ENCODE assay signal across 18 cellular contexts in genomic region chr15:66951531-66951930, GRCh38.
A peak's percentile ranks its signal among the peaks of the same experiment; 100 is the strongest.
DNase-seq lines count a peak whose midpoint lies in the region; ATAC-seq, FAIRE-seq and TF ChIP-seq lines count a peak whose summit lies in the region.
"Had no signal": no experiment of that assay in that cellular context is flagged by ENCODE, and none has a peak within 500 bp of the region (broad histone marks: within the 10 kb centered on the region; RNA-seq: fewer than 3 reads in every experiment).

No MANE protein-coding gene starts in this region.

- H3K4me3 ChIP-seq in BLaER1 treated with 17β-estradiol and CSF1 and Interleukin-3, amounts not matched to agents 10 nM and 100 nM, result no peak overlapping the region
- H3K4me3 ChIP-seq in DOHH2 (ENCODE audit: low read length), result peak overlapping the region; percentile 28
- H3K4me3 ChIP-seq in SK-N-MC, result no peak overlapping the region
- H3K4me3 ChIP-seq in PC-3 (ENCODE audit: low read length), result no peak overlapping the region
- H3K4me3 ChIP-seq: BLaER1, GM12878, GM23248, K562 had no signal

- no peaks in the 10 kb centered on the region for H3K36me3 ChIP-seq in BLaER1 treated with 17β-estradiol and CSF1 and Interleukin-3, amounts not matched to agents 10 nM and 100 nM
- no peaks in the 10 kb centered on the region for H3K36me3 ChIP-seq in DOHH2 (ENCODE audit: control insufficient read depth, low read length)
- no peaks in the 10 kb centered on the region for H3K36me3 ChIP-seq in SK-N-MC (ENCODE audit: insufficient read depth, low read length)
- H3K36me3 ChIP-seq in PC-3 (ENCODE audit: low read depth, low read length), result no peaks in the 10 kb centered on the region
- H3K36me3 ChIP-seq: BLaER1 had no signal

- DNase-seq in SK-N-MC (ENCODE audit: low read depth, low spot score), result no peak
- DNase-seq in renal cortical epithelial cell (ENCODE audit: low read depth), result peak; percentile 76
- no peak for DNase-seq in PC-3
- no peak for DNase-seq in frontal cortex (ENCODE audit: low spot score in 2 of 2)
- no peak for DNase-seq in NCI-H2227 (lab: John Stamatoyannopoulos, UW; ENCODE audit: unreplicated experiment)
- DNase-seq: 8988T; AML-193; CD4-positive, CD25-positive, alpha-beta regulatory T cell; DMS153; GM23248 had no signal

- H3K9ac ChIP-seq in BLaER1 treated with 17β-estradiol and CSF1 and Interleukin-3, amounts not matched to agents 10 nM and 100 nM, result no peak overlapping the region
- H3K9ac ChIP-seq in SK-N-MC (ENCODE audit: insufficient read length), result no peak overlapping the region
- H3K9ac ChIP-seq in PC-3 (ENCODE audit: low read length), result no peak overlapping the region
- H3K9ac ChIP-seq: BLaER1, GM23248 had no signal

- no TSS peak for BruUV-seq in PC-3 (replicated peaks; lab: Mats Ljungman, UMichigan)

- peak overlapping the region in 2 of 11 experiments; percentile 25 to 33; a peak in 1 of 22 replicates for H3K27ac ChIP-seq in BLaER1 treated with 17β-estradiol and CSF1 and Interleukin-3, amounts not matched to agents 10 nM and 100 nM
- H3K27ac ChIP-seq in DOHH2 (ENCODE audit: low read depth, low read length), result no peak overlapping the region
- peak overlapping the region; percentile 22; the same call in 1 of the 2 replicates for H3K27ac ChIP-seq in SK-N-MC
- H3K27ac ChIP-seq in PC-3 (ENCODE audit: low read length), result no peak overlapping the region
- H3K27ac ChIP-seq: BLaER1, GM23248 had no signal

- CTCF ChIA-PET in PC-3 (lab: Charles Lee), result no interaction called here

- no peaks in the 10 kb centered on the region for H3K9me3 ChIP-seq in BLaER1 treated with 17β-estradiol and CSF1 and Interleukin-3, amounts not matched to agents 10 nM and 100 nM (replicated peaks in 1 of 11)
- no peaks in the 10 kb centered on the region for H3K9me3 ChIP-seq in DOHH2 (ENCODE audit: control insufficient read depth, insufficient read depth, low read length)
- H3K9me3 ChIP-seq in SK-N-MC (ENCODE audit: low read depth, low read length), result no peaks in the 10 kb centered on the region
- H3K9me3 ChIP-seq in PC-3 (ENCODE audit: low read length), result no peaks in the 10 kb centered on the region
- H3K9me3 ChIP-seq: BLaER1 had no signal

- no peaks in the 10 kb centered on the region for H3K27me3 ChIP-seq in BLaER1 treated with 17β-estradiol and CSF1 and Interleukin-3, amounts not matched to agents 10 nM and 100 nM
- H3K27me3 ChIP-seq in DOHH2 (ENCODE audit: control insufficient read depth, low read length) (no peaks in the 10 kb centered on the region), PC-3 (ENCODE audit: low read length) (no peaks in the 10 kb centered on the region)
- H3K27me3 ChIP-seq: BLaER1 had no signal

- H3K4me1 ChIP-seq in BLaER1 treated with 17β-estradiol and CSF1 and Interleukin-3, amounts not matched to agents 10 nM and 100 nM, result peaks cover 10 to 80% (median 43%) of the 10 kb centered on the region in 10 experiments
- H3K4me1 ChIP-seq in DOHH2 (ENCODE audit: control insufficient read depth, low read length) (peaks cover 35% of the 10 kb centered on the region), PC-3 (ENCODE audit: insufficient read depth, low read length) (peaks cover 40% of the 10 kb centered on the region)

- no peaks in the 10 kb centered on the region for H3F3A ChIP-seq in DOHH2 (ENCODE audit: control insufficient read depth, insufficient read depth)
- no peaks in the 10 kb centered on the region for H3F3A ChIP-seq in PC-3 (ENCODE audit: low read length, unreplicated experiment)

- intact Hi-C loops in PC-3 (cut with micrococcal nuclease), result no loop called here

- H3K9me2 ChIP-seq in DOHH2 (replicated peaks; ENCODE audit: control insufficient read depth, low read length) (no peaks in the 10 kb centered on the region), PC-3 (replicated peaks; ENCODE audit: low read length) (no peaks in the 10 kb centered on the region)

- no peak for ATAC-seq in PC-3
- ATAC-seq: GM12878, HCT116, K562 had no signal

- H4K20me1 ChIP-seq in BLaER1 treated with 17β-estradiol and CSF1 and Interleukin-3, amounts not matched to agents 10 nM and 100 nM, result no peaks in the 10 kb centered on the region
- no peaks in the 10 kb centered on the region for H4K20me1 ChIP-seq in DOHH2 (ENCODE audit: control insufficient read depth, insufficient read depth, low read depth, low read length)
- H4K20me1 ChIP-seq in PC-3 (ENCODE audit: low read length), result no peaks in the 10 kb centered on the region
- H4K20me1 ChIP-seq: BLaER1 had no signal

- H3K4me2 ChIP-seq in BLaER1 treated with 17β-estradiol and CSF1 and Interleukin-3, amounts not matched to agents 10 nM and 100 nM, result peak overlapping the region in 8 of 11 experiments; percentile 4 to 87 (median 46); a peak in 15 of 22 replicates
- H3K4me2 ChIP-seq in DOHH2 (ENCODE audit: low read length), result peak overlapping the region; percentile 52
- H3K4me2 ChIP-seq in PC-3 (ENCODE audit: low read length), result no peak overlapping the region
- H3K4me2 ChIP-seq: BLaER1 had no signal

- TF ChIP-seq CTCF in DOHH2 (IDR thresholded peaks at IDR 0.05; ENCODE audit: low read depth, low read length, poor library complexity, severe bottlenecking) (no peak), PC-3 (conservative IDR thresholded peaks at IDR 0.05; ENCODE audit: low read depth, low read length) (no peak)

- FAIRE-seq in frontal cortex (lab: Jason Lieb, UNC), result no peak
- FAIRE-seq: GM12878, GM18507, H54, K562 had no signal

- no peak overlapping the region for H2AFZ ChIP-seq in PC-3 (ENCODE audit: low read length)
- H2AFZ ChIP-seq: GM23248 had no signal

- H3K79me2 ChIP-seq in DOHH2 (ENCODE audit: control insufficient read depth, low read length), result no peaks in the 10 kb centered on the region
- H3K79me2 ChIP-seq in PC-3 (ENCODE audit: low read length), result no peaks in the 10 kb centered on the region

- POLR2A ChIA-PET in PC-3 (lab: Charles Lee; ENCODE audit: unreplicated experiment), result no interaction called here
